ENCODE assay signal across 21 cellular contexts in the genomic region with DNA sequence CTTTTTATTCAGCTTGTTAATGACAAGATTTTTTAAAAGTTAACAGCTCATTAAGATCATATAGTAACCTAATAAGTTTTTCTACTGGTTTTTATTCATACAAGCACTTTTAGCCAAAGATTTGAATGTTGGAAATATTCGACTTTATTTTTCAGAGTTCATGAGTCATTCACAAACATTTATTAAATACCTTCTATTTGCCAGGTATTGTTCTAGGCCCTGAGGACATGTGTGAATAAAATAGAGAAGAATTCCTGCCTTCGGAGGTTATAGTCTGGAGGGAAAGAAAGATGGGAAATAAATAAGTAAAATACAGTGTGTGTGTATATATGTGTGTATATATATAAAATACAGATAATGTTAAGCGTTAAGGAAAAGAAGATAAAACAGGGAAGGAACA. TPM values are rescaled to one million over a fixed set of nuclear protein-coding genes. Genes with fewer than 3 reads are reported as not detected.
DNase-seq lines count a peak whose midpoint lies in the region; ATAC-seq and TF ChIP-seq lines count a peak whose summit lies in the region.
"Had no signal": no experiment of that assay in that cellular context is flagged by ENCODE, and none has a peak within 500 bp of the region (broad histone marks: within the 10 kb centered on the region; RNA-seq: fewer than 3 reads in every experiment).

No MANE protein-coding gene starts in this region.

- no peaks in the 10 kb centered on the region for H3K27me3 ChIP-seq in HCT116 (ENCODE audit: insufficient read depth, low read length)
- H3K27me3 ChIP-seq in RWPE2 (ENCODE audit: insufficient read depth, poor library complexity, severe bottlenecking): no peaks in the 10 kb centered on the region

- H3K9me3 ChIP-seq in HCT116 (ENCODE audit: control insufficient read depth in 1 of 2, insufficient read depth in 1 of 2, low read depth in 1 of 2, low read length in 2 of 2): no peaks in the 10 kb centered on the region
- no peaks in the 10 kb centered on the region for H3K9me3 ChIP-seq in RWPE2 (ENCODE audit: severe bottlenecking)
- H3K9me3 ChIP-seq: HAP-1 had no signal

- H4K20me1 ChIP-seq in HCT116 (ENCODE audit: insufficient read depth): 0 out of 2 replicates have a peak, but pooled peaks cover 7% of the 10 kb centered on the region

- no peak overlapping the region for H3K9ac ChIP-seq in HCT116 (ENCODE audit: low read length)

- no peak overlapping the region for H2AFZ ChIP-seq in HCT116 (ENCODE audit: low read depth, low read length, poor library complexity, severe bottlenecking)

- POLR2A ChIA-PET in HCT116 (lab: Charles Lee): no interaction called here

- H3K79me2 ChIP-seq in HCT116 (ENCODE audit: insufficient read depth, low read length): peaks cover 38% of the 10 kb centered on the region

- no peaks in the 10 kb centered on the region for H3K4me1 ChIP-seq in HCT116 (ENCODE audit: control insufficient read depth in 1 of 2, insufficient read depth in 2 of 2, low read length in 2 of 2)
- peaks cover 15% of the 10 kb centered on the region for H3K4me1 ChIP-seq in RWPE2 (ENCODE audit: insufficient read depth, poor library complexity, severe bottlenecking)

- TF ChIP-seq CTCF in HCT116 (IDR thresholded peaks at IDR 0.05 in 2 of 3, conservative IDR thresholded peaks at IDR 0.05 in 1 of 3; ENCODE audit: borderline replicate concordance in 1 of 3, insufficient read depth in 1 of 3, low read depth in 2 of 3, low read length in 2 of 3) (no peak), RWPE2 (IDR thresholded peaks at IDR 0.05; ENCODE audit: poor library complexity, severe bottlenecking) (no peak), epithelial cell of esophagus (IDR thresholded peaks at IDR 0.05; ENCODE audit: insufficient read depth, low read depth, low read length, missing control alignments) (no peak), omental fat pad (IDR thresholded peaks at IDR 0.05) (no peak)

- in situ Hi-C loops in KBM-7 (cut with MboI; ENCODE audit: low pct_unique_long_range_greater_than_20kb, low sequenced_read_pairs): no loop called here

- H3K4me3 ChIP-seq in HCT116 (replicated peaks in 1 of 2; ENCODE audit: low read depth in 1 of 2, low read length in 2 of 2) (no peak overlapping the region), RWPE2 (ENCODE audit: severe bottlenecking) (no peak overlapping the region), epithelial cell of esophagus (ENCODE audit: low read length) (no peak overlapping the region)
- H3K4me3 ChIP-seq: HAP-1 had no signal

- no peak for ATAC-seq in HCT116
- peak; percentile 76 for ATAC-seq in RWPE2 (ENCODE audit: low read depth)
- ATAC-seq in GM21529 (IDR thresholded peaks at IDR 0.05; ENCODE audit: unreplicated experiment): no peak
- no peak for ATAC-seq in omental fat pad (ENCODE audit: low FRiP score)

- no peak for TF ChIP-seq POLR2A in HCT116 (IDR thresholded peaks at IDR 0.05; ENCODE audit: borderline replicate concordance, extremely low read depth, insufficient read depth, insufficient read length)

- H3K9me2 ChIP-seq in HCT116 (ENCODE audit: insufficient read depth): no peaks in the 10 kb centered on the region

- H3K36me3 ChIP-seq in HCT116 (ENCODE audit: control insufficient read depth in 1 of 2, insufficient read depth in 2 of 2, low read length in 2 of 2): peaks cover 33 to 35% of the 10 kb centered on the region in 2 experiments
- peaks cover 94% of the 10 kb centered on the region for H3K36me3 ChIP-seq in RWPE2 (ENCODE audit: low read depth)

- TF ChIP-seq RAD21 in HCT116 (IDR thresholded peaks at IDR 0.05; ENCODE audit: low read depth): no peak

- DNase-seq in HCT116 (ENCODE audit: low read depth, low spot score) (no peak), RWPE2 (ENCODE audit: low spot score) (no peak), epithelial cell of esophagus (ENCODE audit: low read depth) (peak; percentile 47), activated gamma-delta T cell (lab: John Stamatoyannopoulos, UW) (no peak), omental fat pad (ENCODE audit: low spot score) (no peak), KBM-7 (no peak)
- DNase-seq: CD4-positive, alpha-beta T cell; COR-L47; DMS 273 treated with DMSO at 0.1 percent for 48 hours; DMS79 treated with DMSO at 0.1 percent for 48 hours; KG1; NCI-H1105; NCI-H146; NCI-H2029 treated with DMSO at 0.1 percent for 48 hours; NCI-H345; NCI-H524; NCI-H774; NK-92 treated with Interleukin-12 subunit alpha and Interleukin-12 subunit beta, amount 100 ng/mL, for 24 hours; Right ventricle myocardium superior had no signal

- H3K27ac ChIP-seq in HCT116 (ENCODE audit: low read depth, low read length) (no peak overlapping the region), RWPE2 (ENCODE audit: poor library complexity, severe bottlenecking) (peak overlapping the region; percentile 17)

- TSS peak; percentile 5 for BruUV-seq in HCT116 (replicated peaks; lab: Mats Ljungman, UMichigan)

- CTCF ChIA-PET in HCT116 (lab: Charles Lee): no interaction called here

- intact Hi-C loops in HCT116 (cut with micrococcal nuclease): no loop called here

- RAD21 ChIA-PET in HCT116 (lab: Charles Lee; ENCODE audit: low non-redundant PET in 1 of 2, low total read pairs in 2 of 2, uncharacterized antibody in 2 of 2, unreplicated experiment in 2 of 2): no interaction called here

- H3K4me2 ChIP-seq in HCT116 (ENCODE audit: low read length): no peak overlapping the region

TF ChIP-seq in HCT116, 20 proteins besides CTCF, POLR2A, EP300 and RAD21:
- no peak for TF ChIP-seq JUND (IDR thresholded peaks at IDR 0.05)
- no peak for TF ChIP-seq YY1 (IDR thresholded peaks at IDR 0.05; ENCODE audit: extremely low read depth, insufficient replicate concordance, low read depth, low read length)
- TF ChIP-seq, protein P1, sequence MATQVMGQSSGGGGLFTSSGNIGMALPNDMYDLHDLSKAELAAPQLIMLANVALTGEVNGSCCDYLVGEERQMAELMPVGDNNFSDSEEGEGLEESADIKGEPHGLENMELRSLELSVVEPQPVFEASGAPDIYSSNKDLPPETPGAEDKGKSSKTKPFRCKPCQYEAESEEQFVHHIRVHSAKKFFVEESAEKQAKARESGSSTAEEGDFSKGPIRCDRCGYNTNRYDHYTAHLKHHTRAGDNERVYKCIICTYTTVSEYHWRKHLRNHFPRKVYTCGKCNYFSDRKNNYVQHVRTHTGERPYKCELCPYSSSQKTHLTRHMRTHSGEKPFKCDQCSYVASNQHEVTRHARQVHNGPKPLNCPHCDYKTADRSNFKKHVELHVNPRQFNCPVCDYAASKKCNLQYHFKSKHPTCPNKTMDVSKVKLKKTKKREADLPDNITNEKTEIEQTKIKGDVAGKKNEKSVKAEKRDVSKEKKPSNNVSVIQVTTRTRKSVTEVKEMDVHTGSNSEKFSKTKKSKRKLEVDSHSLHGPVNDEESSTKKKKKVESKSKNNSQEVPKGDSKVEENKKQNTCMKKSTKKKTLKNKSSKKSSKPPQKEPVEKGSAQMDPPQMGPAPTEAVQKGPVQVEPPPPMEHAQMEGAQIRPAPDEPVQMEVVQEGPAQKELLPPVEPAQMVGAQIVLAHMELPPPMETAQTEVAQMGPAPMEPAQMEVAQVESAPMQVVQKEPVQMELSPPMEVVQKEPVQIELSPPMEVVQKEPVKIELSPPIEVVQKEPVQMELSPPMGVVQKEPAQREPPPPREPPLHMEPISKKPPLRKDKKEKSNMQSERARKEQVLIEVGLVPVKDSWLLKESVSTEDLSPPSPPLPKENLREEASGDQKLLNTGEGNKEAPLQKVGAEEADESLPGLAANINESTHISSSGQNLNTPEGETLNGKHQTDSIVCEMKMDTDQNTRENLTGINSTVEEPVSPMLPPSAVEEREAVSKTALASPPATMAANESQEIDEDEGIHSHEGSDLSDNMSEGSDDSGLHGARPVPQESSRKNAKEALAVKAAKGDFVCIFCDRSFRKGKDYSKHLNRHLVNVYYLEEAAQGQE (IDR thresholded peaks at IDR 0.05; ENCODE audit: low read depth): no peak

RNA-seq across cellular contexts. Expression of a gene that starts 31.5 kb away (rescaled TPM):
- total RNA-seq in HCT116 (2021; ENCODE audit: unreplicated experiment) (42.5 TPM), omental fat pad (10 to 100 TPM; 33.1 to 72.3 (median 65.1) TPM)
- polyA plus RNA-seq in HCT116 (2012): 21.8 and 25.8 TPM in 2 replicates

RNA-seq across cellular contexts. Expression of a gene that starts 45.8 kb away (rescaled TPM):
- total RNA-seq in HCT116 (2021; ENCODE audit: unreplicated experiment) (1.2 TPM), omental fat pad (1 to 10 TPM in 1 of 4 donors, under 1 TPM in 3; 0.28 to 3.0 (median 0.70) TPM)
- polyA plus RNA-seq in HCT116 (2012): 0.37 and 0.56 TPM in 2 replicates
